In genomic region chr1:172476218-172476811, GRCh38 we compare ENCODE assay signal across 3 cellular contexts.
TF ChIP-seq lines count a peak whose summit lies in the region.

No MANE protein-coding gene starts in this region.

TF ChIP-seq in SK-N-SH treated with all-trans-retinoic acid at 6 μM for 48 hours, 23 proteins besides CTCF, POLR2A, EP300 and RAD21 (continues in another document):
- no peak for TF ChIP-seq POU6F1 (CRISPR knock-in tag; IDR thresholded peaks at IDR 0.05; ENCODE audit: borderline replicate concordance, low read depth)
- no peak for TF ChIP-seq TSHZ2 (CRISPR knock-in tag; IDR thresholded peaks at IDR 0.05)
- no peak for TF ChIP-seq ZFP30 (CRISPR knock-in tag; IDR thresholded peaks at IDR 0.05)
- TF ChIP-seq TCF4 (CRISPR knock-in tag; IDR thresholded peaks at IDR 0.05; ENCODE audit: borderline replicate concordance): no peak
- TF ChIP-seq CSRNP3 (CRISPR knock-in tag; IDR thresholded peaks at IDR 0.05): no peak
- TF ChIP-seq CSDC2 (CRISPR knock-in tag; IDR thresholded peaks at IDR 0.05): no peak
- no peak for TF ChIP-seq ZNF70 (CRISPR knock-in tag; IDR thresholded peaks at IDR 0.05)
- no peak for TF ChIP-seq ZNF8 (CRISPR knock-in tag; IDR thresholded peaks at IDR 0.05)
- TF ChIP-seq SNAI2 (CRISPR knock-in tag; IDR thresholded peaks at IDR 0.05): no peak

TF ChIP-seq in SK-N-SH, 30 proteins besides CTCF, POLR2A, EP300 and RAD21:
- TF ChIP-seq USF2 (IDR thresholded peaks at IDR 0.05; ENCODE audit: borderline replicate concordance, low read depth, low read length) (no peak), FOXM1 (IDR thresholded peaks at IDR 0.05; ENCODE audit: low read depth) (no peak), PBX3 (IDR thresholded peaks at IDR 0.05) (no peak), NFIC (IDR thresholded peaks at IDR 0.05; ENCODE audit: borderline replicate concordance) (no peak)

TF ChIP-seq in HepG2, 621 proteins besides CTCF, POLR2A, EP300 and RAD21:
- TF ChIP-seq ZFX (CRISPR knock-in tag; IDR thresholded peaks at IDR 0.05; ENCODE audit: low read depth) (peak; percentile 26; the same call in 1 of the 2 replicates), KDM5B (CRISPR knock-in tag; IDR thresholded peaks at IDR 0.05; ENCODE audit: borderline replicate concordance) (no peak), ZFP36L2 (CRISPR knock-in tag; IDR thresholded peaks at IDR 0.05) (no peak), ZSCAN31 (CRISPR knock-in tag; IDR thresholded peaks at IDR 0.05; ENCODE audit: low read depth) (no peak), NFYC (CRISPR knock-in tag; IDR thresholded peaks at IDR 0.05) (no peak), ATRX (CRISPR knock-in tag; IDR thresholded peaks at IDR 0.05; ENCODE audit: borderline replicate concordance) (no peak), FOSL2 (CRISPR knock-in tag; IDR thresholded peaks at IDR 0.05) (0 out of 2 replicates have a peak, but pooled peaks have one; percentile 25), ZMYM4 (CRISPR knock-in tag; IDR thresholded peaks at IDR 0.05) (0 out of 2 replicates have a peak, but pooled peaks have one; percentile 14), ZNF841 (CRISPR knock-in tag; IDR thresholded peaks at IDR 0.05; ENCODE audit: borderline replicate concordance) (no peak), MLXIP (CRISPR knock-in tag; IDR thresholded peaks at IDR 0.05; ENCODE audit: borderline replicate concordance) (no peak), FLYWCH1 (CRISPR knock-in tag; IDR thresholded peaks at IDR 0.05) (no peak), ATM (IDR thresholded peaks at IDR 0.05; ENCODE audit: borderline replicate concordance) (no peak), ELF4 (CRISPR knock-in tag; IDR thresholded peaks at IDR 0.05; ENCODE audit: borderline replicate concordance) (no peak), ZNF598 (CRISPR knock-in tag; IDR thresholded peaks at IDR 0.05; ENCODE audit: borderline replicate concordance) (no peak), ZNF326 (CRISPR knock-in tag; IDR thresholded peaks at IDR 0.05; ENCODE audit: borderline replicate concordance) (no peak), RXRB (CRISPR knock-in tag; IDR thresholded peaks at IDR 0.05; ENCODE audit: borderline replicate concordance) (no peak), TEAD3 (CRISPR knock-in tag; optimal IDR thresholded peaks at IDR 0.05; ENCODE audit: borderline replicate concordance) (peak; percentile 19), ONECUT2 (CRISPR knock-in tag; IDR thresholded peaks at IDR 0.05) (no peak)
